9 cellular contexts compared by ENCODE assay signal in genomic region chr1:78839704-78840277, GRCh38.
DNase-seq lines count a peak whose midpoint lies in the region; ATAC-seq, FAIRE-seq and TF ChIP-seq lines count a peak whose summit lies in the region.
"Had no signal": no experiment of that assay in that cellular context is flagged by ENCODE, and none has a peak within 500 bp of the region (broad histone marks: within the 10 kb centered on the region; RNA-seq: fewer than 3 reads in every experiment).

No MANE protein-coding gene starts in this region.

- peak in 2 of 3 donors; percentile 9 to 48 for DNase-seq in CD4-positive, CD25-positive, alpha-beta regulatory T cell
- DNase-seq in GM18507 (ENCODE audit: extremely low spot score, insufficient read length, low read depth) (no peak), HT1080 (ENCODE audit: low read depth) (peak; percentile 65), RWPE1 (ENCODE audit: low spot score) (peak; percentile 40), epithelial cell of esophagus (ENCODE audit: low read depth) (peak; percentile 58), pancreas (peak in 2 of 6 donors; percentile 4 to 30)

- H3K36me3 ChIP-seq in CD4-positive, CD25-positive, alpha-beta regulatory T cell (ENCODE audit: control insufficient read depth, insufficient read depth, low read length) = no peaks in the 10 kb centered on the region
- no peaks in the 10 kb centered on the region for H3K36me3 ChIP-seq in pancreas

- H3K4me3 ChIP-seq in CD4-positive, CD25-positive, alpha-beta regulatory T cell (ENCODE audit: low read depth, low read length) = no peak overlapping the region
- no peak overlapping the region for H3K4me3 ChIP-seq in epithelial cell of esophagus (ENCODE audit: low read length)
- no peak overlapping the region for H3K4me3 ChIP-seq in pancreas
- H3K4me3 ChIP-seq: skin epidermis had no signal

- POLR2A ChIA-PET in RWPE1 (lab: Yijun Ruan, JAX; ENCODE audit: low non-redundant PET) = no interaction called here

- no peak overlapping the region for H3K4me3 Mint-ChIP-seq in CD4-positive, CD25-positive, alpha-beta regulatory T cell

- peak in 1 of 2 donors; percentile 37 for ATAC-seq in CD4-positive, CD25-positive, alpha-beta regulatory T cell (ENCODE audit: low read depth in 2 of 2)
- ATAC-seq in pancreas = peak; percentile 63 to 77 (median 74)
- ATAC-seq in HG02840 (IDR thresholded peaks at IDR 0.05; ENCODE audit: low FRiP score, unreplicated experiment) = no peak
- ATAC-seq in HG02973 (IDR thresholded peaks at IDR 0.05; ENCODE audit: unreplicated experiment) = no peak

- H3K4me1 Mint-ChIP-seq in CD4-positive, CD25-positive, alpha-beta regulatory T cell = peaks cover 0 to 7% (median 3%) of the 10 kb centered on the region in 4 donors

- TF ChIP-seq CTCF in RWPE1 (conservative IDR thresholded peaks at IDR 0.05; ENCODE audit: low read depth) (peak; percentile 78), epithelial cell of esophagus (IDR thresholded peaks at IDR 0.05; ENCODE audit: insufficient read depth, low read depth, low read length, missing control alignments) (peak; percentile 59), pancreas (IDR thresholded peaks at IDR 0.05) (peak in 3 of 4 donors; percentile 34 to 48 (median 39))

- intact Hi-C loops in pancreas (cut with DNase I) = no loop called here

- FAIRE-seq in GM18507 (lab: Jason Lieb, UNC) (peak; percentile 9), pancreas (lab: Jason Lieb, UNC) (peak; percentile 91)

- no peaks in the 10 kb centered on the region for H3K4me1 ChIP-seq in CD4-positive, CD25-positive, alpha-beta regulatory T cell (ENCODE audit: control insufficient read depth, insufficient read depth, low read length, poor library complexity, severe bottlenecking)
- no peaks in the 10 kb centered on the region for H3K4me1 ChIP-seq in pancreas

- no peaks in the 10 kb centered on the region for H3K36me3 Mint-ChIP-seq in CD4-positive, CD25-positive, alpha-beta regulatory T cell

- H3K27me3 Mint-ChIP-seq in CD4-positive, CD25-positive, alpha-beta regulatory T cell = no peaks in the 10 kb centered on the region

- no peaks in the 10 kb centered on the region for H3K27me3 ChIP-seq in CD4-positive, CD25-positive, alpha-beta regulatory T cell (ENCODE audit: control insufficient read depth, insufficient read depth, low read length)
- no peaks in the 10 kb centered on the region for H3K27me3 ChIP-seq in pancreas

- peaks cover 0 to 1% (median 0%) of the 10 kb centered on the region in 7 donors for H3K9me3 Mint-ChIP-seq in CD4-positive, CD25-positive, alpha-beta regulatory T cell

- CTCF ChIA-PET in RWPE1 (lab: Yijun Ruan, JAX) = interaction anchor here (0.5 to 1.2 kb wide), 10 partner anchors 20 to 1190 kb away, joined by 3 to 4 read pairs (median 3); no protein-coding TSS in a partner anchor

- no peak overlapping the region for H3K27ac Mint-ChIP-seq in CD4-positive, CD25-positive, alpha-beta regulatory T cell

- no peaks in the 10 kb centered on the region for H3K9me3 ChIP-seq in CD4-positive, CD25-positive, alpha-beta regulatory T cell (ENCODE audit: control insufficient read depth in 2 of 2, low read length in 2 of 2)
- H3K9me3 ChIP-seq in pancreas = no peaks in the 10 kb centered on the region

- H3K27ac ChIP-seq in CD4-positive, CD25-positive, alpha-beta regulatory T cell (ENCODE audit: insufficient read depth, low read length, poor library complexity, severe bottlenecking) = no peak overlapping the region
- H3K27ac ChIP-seq in RWPE1 = no peak overlapping the region
- H3K27ac ChIP-seq in pancreas = no peak overlapping the region
- H3K27ac ChIP-seq: skin epidermis had no signal

- 23 to 28% methylated on average over 2 of the region's 2 CpGs for WGBS in pancreas, 2 donors

Comparison
In these comparisons a context has a peak if more than half of its experiments do, and no peak if none do; other contexts are left out.
1. ATAC-seq: peak in pancreas (4 of 4); none in HG02840 (single experiment) and HG02973 (single experiment).
2. Peak in every context shown above with its lines, with median percentiles within 50 percentile points of each other: CTCF ChIP-seq.